In genomic region chr1:160743266-160743665, GRCh38 we compare ENCODE assay signal across 21 cellular contexts. TPM values are rescaled to one million over a fixed set of nuclear protein-coding genes. Genes with fewer than 3 reads are reported as not detected.
DNase-seq lines count a peak whose midpoint lies in the region; ATAC-seq, FAIRE-seq and TF ChIP-seq lines count a peak whose summit lies in the region.
"Had no signal": no experiment of that assay in that cellular context is flagged by ENCODE, and none has a peak within 500 bp of the region (broad histone marks: within the 10 kb centered on the region; RNA-seq: fewer than 3 reads in every experiment).

No MANE protein-coding gene starts in this region.

- peak overlapping the region; percentile 83 for H3K27ac Mint-ChIP-seq in T-helper 2 cell treated with Interferon-gamma antibody and Interleukin-4, amounts not matched to agents 5 μg/mL and 100 μg/mL, for 36 hours
- H3K27ac Mint-ChIP-seq in activated naive CD8-positive, alpha-beta T cell treated with anti-CD3 and anti-CD28 coated beads for 36 hours, result peak overlapping the region; percentile 94
- H3K27ac Mint-ChIP-seq in nephron progenitor cell, result peak overlapping the region; percentile 31

- no peak for TF ChIP-seq CTCF in nephron progenitor cell (IDR thresholded peaks at IDR 0.05)

- DNase-seq in T-helper 2 cell treated with Interferon-gamma antibody and Interleukin-4, amounts not matched to agents 5 μg/mL and 100 μg/mL, for 36 hours (ENCODE audit: low spot score), result no peak
- no peak for DNase-seq in T-helper 2 cell
- DNase-seq in GM12892 (ENCODE audit: insufficient read length), result no peak
- DNase-seq in activated naive CD8-positive, alpha-beta T cell treated with anti-CD3 and anti-CD28 coated beads for 36 hours, result no peak
- DNase-seq in nephron progenitor cell, result no peak
- no peak for DNase-seq in RCC 7860 (ENCODE audit: low spot score)
- DNase-seq: activated CD4-positive, CD25-positive, alpha-beta regulatory T cell treated with anti-CD3 and anti-CD28 coated beads, Interleukin-2, amount 50 U/mL, for 72 hours; hypothalamus; MG63; NCI-H187; NCI-H446 treated with DMSO at 0.1 percent for 48 hours; SIG-M5; stimulated activated CD4-positive, alpha-beta T cell treated with anti-CD3 and anti-CD28 coated beads, Interleukin-15, amount 100 ng/mL, for 24 hours; stomach; T-helper 9 cell had no signal

- H3K36me3 Mint-ChIP-seq in T-helper 2 cell treated with Interferon-gamma antibody and Interleukin-4, amounts not matched to agents 5 μg/mL and 100 μg/mL, for 36 hours (ENCODE audit: low read depth), result peaks cover 12% of the 10 kb centered on the region
- peaks cover 82% of the 10 kb centered on the region for H3K36me3 Mint-ChIP-seq in activated naive CD8-positive, alpha-beta T cell treated with anti-CD3 and anti-CD28 coated beads for 36 hours
- no peaks in the 10 kb centered on the region for H3K36me3 Mint-ChIP-seq in nephron progenitor cell (ENCODE audit: low read depth)

- no peak overlapping the region for H3K4me3 Mint-ChIP-seq in T-helper 2 cell treated with Interferon-gamma antibody and Interleukin-4, amounts not matched to agents 5 μg/mL and 100 μg/mL, for 36 hours
- H3K4me3 Mint-ChIP-seq in activated naive CD8-positive, alpha-beta T cell treated with anti-CD3 and anti-CD28 coated beads for 36 hours, result peak overlapping the region; percentile 89
- no peak overlapping the region for H3K4me3 Mint-ChIP-seq in nephron progenitor cell

- TF ChIP-seq POLR2A in GM12892 (IDR thresholded peaks at IDR 0.05; ENCODE audit: low read depth, low read length), result no peak

- ATAC-seq in GM19463 (IDR thresholded peaks at IDR 0.05; ENCODE audit: unreplicated experiment) (no peak), GM18858 (IDR thresholded peaks at IDR 0.05; ENCODE audit: unreplicated experiment) (no peak)

- FAIRE-seq in GM12892 (lab: Jason Lieb, UNC) (peak; percentile 64), RCC 7860 (lab: Jason Lieb, UNC) (no peak)
- FAIRE-seq: astrocyte had no signal

- H3K27me3 Mint-ChIP-seq in T-helper 2 cell treated with Interferon-gamma antibody and Interleukin-4, amounts not matched to agents 5 μg/mL and 100 μg/mL, for 36 hours (ENCODE audit: low read depth), result no peaks in the 10 kb centered on the region
- H3K27me3 Mint-ChIP-seq in activated naive CD8-positive, alpha-beta T cell treated with anti-CD3 and anti-CD28 coated beads for 36 hours, result no peaks in the 10 kb centered on the region
- H3K27me3 Mint-ChIP-seq in nephron progenitor cell (ENCODE audit: low read depth, poor library complexity), result no peaks in the 10 kb centered on the region

- H3K9me3 Mint-ChIP-seq in T-helper 2 cell treated with Interferon-gamma antibody and Interleukin-4, amounts not matched to agents 5 μg/mL and 100 μg/mL, for 36 hours, result peaks cover 6% of the 10 kb centered on the region
- peaks cover 3% of the 10 kb centered on the region for H3K9me3 Mint-ChIP-seq in activated naive CD8-positive, alpha-beta T cell treated with anti-CD3 and anti-CD28 coated beads for 36 hours
- no peaks in the 10 kb centered on the region for H3K9me3 Mint-ChIP-seq in nephron progenitor cell

- peaks cover 78% of the 10 kb centered on the region for H3K4me1 Mint-ChIP-seq in T-helper 2 cell treated with Interferon-gamma antibody and Interleukin-4, amounts not matched to agents 5 μg/mL and 100 μg/mL, for 36 hours (ENCODE audit: low read depth)
- peaks cover 87% of the 10 kb centered on the region for H3K4me1 Mint-ChIP-seq in activated naive CD8-positive, alpha-beta T cell treated with anti-CD3 and anti-CD28 coated beads for 36 hours
- peaks cover 47% of the 10 kb centered on the region for H3K4me1 Mint-ChIP-seq in nephron progenitor cell

RNA-seq across cellular contexts. Expression of gene SLAMF7, which starts 4.2 kb away (rescaled TPM):
- polyA plus RNA-seq in GM12892 (2012; ENCODE audit: missing spikeins), result 149 TPM
- 100 to 1,000 TPM; 152 to 162 TPM for total RNA-seq in activated naive CD8-positive, alpha-beta T cell treated with anti-CD3 and anti-CD28 coated beads for 36 hours
- total RNA-seq: chondrocyte had no signal

RNA-seq across cellular contexts. Expression of gene CD48, which starts 31.6 kb away (rescaled TPM):
- polyA plus RNA-seq in GM12892 (2012; ENCODE audit: missing spikeins), result 745 TPM
- 100 to 1,000 TPM; 376 to 385 TPM for total RNA-seq in activated naive CD8-positive, alpha-beta T cell treated with anti-CD3 and anti-CD28 coated beads for 36 hours
- total RNA-seq: A172, astrocyte, chondrocyte, kidney epithelial cell had no signal

RNA-seq across cellular contexts. Expression of gene LY9, which starts 52.7 kb away (rescaled TPM):
- polyA plus RNA-seq in GM12892 (2012; ENCODE audit: missing spikeins), result 7.6 TPM
- total RNA-seq in activated naive CD8-positive, alpha-beta T cell treated with anti-CD3 and anti-CD28 coated beads for 36 hours, result 10 to 100 TPM; 28.3 to 29.0 TPM
- total RNA-seq: A172, astrocyte, chondrocyte, kidney epithelial cell had no signal

Comparison
In these comparisons a context has a peak if more than half of its experiments do, and no peak if none do; other contexts are left out.
1. H3K27ac Mint-ChIP-seq: peak in every context shown above with its lines; median percentile 94 in activated naive CD8-positive, alpha-beta T cell treated with anti-CD3 and anti-CD28 coated beads for 36 hours; 83 in T-helper 2 cell treated with Interferon-gamma antibody and Interleukin-4, amounts not matched to agents 5 μg/mL and 100 μg/mL, for 36 hours; 31 in nephron progenitor cell.